10 cellular contexts compared by ENCODE assay signal in genomic region chr2:130154423-130154770, GRCh38. TPM values are rescaled to one million over a fixed set of nuclear protein-coding genes. Genes with fewer than 3 reads are reported as not detected.
DNase-seq lines count a peak whose midpoint lies in the region; ATAC-seq, FAIRE-seq and TF ChIP-seq lines count a peak whose summit lies in the region.
"Not testable (repeated sequence)": the region's sequence is repeated elsewhere in the genome, so short reads cannot be mapped to it uniquely, and the experiment has no call there.
"Had no signal": no experiment of that assay in that cellular context is flagged by ENCODE, and none has a peak within 500 bp of the region (broad histone marks: within the 10 kb centered on the region; RNA-seq: fewer than 3 reads in every experiment).

No MANE protein-coding gene starts in this region.

- not testable (repeated sequence) for H3K4me1 Mint-ChIP-seq in chondrocyte (ENCODE audit: low read depth)
- H3K4me1 Mint-ChIP-seq in stimulated activated memory B cell treated with anti-CD40 and anti-IgM and Interleukin-4, amounts not matched to agents 10 μg/mL and 1 μg/mL and 100 μg/mL, for 72 hours, result peaks cover 31% of the 10 kb centered on the region

- not testable (repeated sequence) for TF ChIP-seq CTCF in K562 (IDR thresholded peaks at IDR 0.05 in 2 of 3, conservative IDR thresholded peaks at IDR 0.05 in 1 of 3; ENCODE audit: insufficient read depth in 2 of 3, low read depth in 1 of 3, low read length in 3 of 3); chondrocyte (IDR thresholded peaks at IDR 0.05); lower lobe of right lung (IDR thresholded peaks at IDR 0.05)

- H3K27ac ChIP-seq in K562 (ENCODE audit: extremely low read depth, low read depth, low read length); lower lobe of right lung: not testable (repeated sequence)

- not testable (repeated sequence) for BruUV-seq in K562 (replicated peaks; lab: Mats Ljungman, UMichigan)

- 88% methylated on average over 3 of the region's 8 CpGs for WGBS in K562 (ENCODE audit: insufficient coverage, low coverage, missing lambda C conversion rate)

- H3K27me3 Mint-ChIP-seq in chondrocyte (ENCODE audit: low read depth); stimulated activated memory B cell treated with anti-CD40 and anti-IgM and Interleukin-4, amounts not matched to agents 10 μg/mL and 1 μg/mL and 100 μg/mL, for 72 hours: not testable (repeated sequence)

- not testable (repeated sequence) for H3K79me2 ChIP-seq in K562 (ENCODE audit: control insufficient read depth, insufficient read depth, low read length)

- not testable (repeated sequence) for H3K4me3 ChIP-seq in K562, lower lobe of right lung

- peaks cover 0 to 19% of the 10 kb centered on the region in 2 experiments; a peak in 3 of 5 replicates for H3K4me1 ChIP-seq in K562 (replicated peaks in 1 of 2; ENCODE audit: control insufficient read depth in 2 of 2, insufficient read depth in 2 of 2, low read length in 2 of 2)
- H3K4me1 ChIP-seq in lower lobe of right lung, result not testable (repeated sequence)

- H3K27me3 ChIP-seq in K562 (ENCODE audit: control insufficient read depth in 2 of 2, insufficient read depth in 2 of 2, low read length in 2 of 2); lower lobe of right lung (ENCODE audit: low read depth): not testable (repeated sequence)

- H3K4me3 Mint-ChIP-seq in chondrocyte (ENCODE audit: unreplicated experiment); stimulated activated memory B cell treated with anti-CD40 and anti-IgM and Interleukin-4, amounts not matched to agents 10 μg/mL and 1 μg/mL and 100 μg/mL, for 72 hours: not testable (repeated sequence)

- intact Hi-C loops in K562 (cut with micrococcal nuclease); lower lobe of right lung (cut with DNase I); sciatic nerve (cut with DNase I): not testable (repeated sequence)

- not testable (repeated sequence) for H3K27ac Mint-ChIP-seq in chondrocyte (ENCODE audit: unreplicated experiment)
- peak overlapping the region; percentile 45 for H3K27ac Mint-ChIP-seq in stimulated activated memory B cell treated with anti-CD40 and anti-IgM and Interleukin-4, amounts not matched to agents 10 μg/mL and 1 μg/mL and 100 μg/mL, for 72 hours

- not testable (repeated sequence) for DNase-seq in K562 (ENCODE audit: extremely low read depth in 1 of 4, low spot score in 3 of 4)
- DNase-seq in chondrocyte (ENCODE audit: low spot score) (peak; percentile 52), lower lobe of right lung (peak; percentile 17), sciatic nerve (ENCODE audit: low spot score) (peak; percentile 34)

- not testable (repeated sequence) for TF ChIP-seq RAD21 in K562 (CRISPR knock-in tag; conservative IDR thresholded peaks at IDR 0.05 in 1 of 2, IDR thresholded peaks at IDR 0.05 in 1 of 2)

- ATAC-seq in K562; lower lobe of right lung; sciatic nerve; stimulated activated memory B cell treated with anti-CD40 and anti-IgM and Interleukin-4, amounts not matched to agents 10 μg/mL and 1 μg/mL and 100 μg/mL, for 72 hours: not testable (repeated sequence)

- TF ChIP-seq POLR2A in K562 (conservative IDR thresholded peaks at IDR 0.05), result not testable (repeated sequence)

- H3K9ac ChIP-seq in K562 (ENCODE audit: insufficient read depth in 1 of 2, low read depth in 2 of 2, low read length in 2 of 2), result not testable (repeated sequence)

- TF ChIP-seq EP300 in K562 (IDR thresholded peaks at IDR 0.05; ENCODE audit: low read length), result not testable (repeated sequence)

- H4K20me1 ChIP-seq in K562 (replicated peaks; ENCODE audit: control insufficient read depth, insufficient read depth, low read length), result not testable (repeated sequence)

- CTCF ChIA-PET in K562 (lab: Yijun Ruan, JAX; ENCODE audit: low intra/inter-chr PET ratio), result not testable (repeated sequence)

- not testable (repeated sequence) for H3K4me2 ChIP-seq in K562 (ENCODE audit: insufficient read depth, low read length)

- H3K36me3 ChIP-seq in K562 (ENCODE audit: control insufficient read depth, insufficient read depth, low read length), result peaks cover 51% of the 10 kb centered on the region; the same call in 1 of the 3 replicates
- peaks cover 53% of the 10 kb centered on the region for H3K36me3 ChIP-seq in lower lobe of right lung

- H3K36me3 Mint-ChIP-seq in chondrocyte (ENCODE audit: low read depth), result not testable (repeated sequence)
- H3K36me3 Mint-ChIP-seq in stimulated activated memory B cell treated with anti-CD40 and anti-IgM and Interleukin-4, amounts not matched to agents 10 μg/mL and 1 μg/mL and 100 μg/mL, for 72 hours, result peaks cover 39% of the 10 kb centered on the region

- not testable (repeated sequence) for H3K9me1 ChIP-seq in K562 (ENCODE audit: control insufficient read depth, insufficient read depth, low read length)

- H2AFZ ChIP-seq in K562 (ENCODE audit: low read depth, low read length), result not testable (repeated sequence)

- peak; percentile 29 for FAIRE-seq in K562 (lab: Jason Lieb, UNC)

- POLR2A ChIA-PET in K562 (lab: Yijun Ruan, JAX), result not testable (repeated sequence)

- not testable (repeated sequence) for H3K9me3 Mint-ChIP-seq in chondrocyte (ENCODE audit: low read depth); stimulated activated memory B cell treated with anti-CD40 and anti-IgM and Interleukin-4, amounts not matched to agents 10 μg/mL and 1 μg/mL and 100 μg/mL, for 72 hours

- in situ Hi-C loops in K562 (cut with MboI), result not testable (repeated sequence)

- not testable (repeated sequence) for H3K9me3 ChIP-seq in K562 (replicated peaks; ENCODE audit: control insufficient read depth, insufficient read depth, low read depth, low read length); lower lobe of right lung

RNA-seq across cellular contexts. Expression of gene CCDC74B, which starts 9.5 kb away (rescaled TPM):
- 4.0 and 15.6 TPM in 2 replicates for total RNA-seq in K562 (2011; cell fraction: chromatin; rRNA removed; ENCODE audit: low replicate concordance)
- total RNA-seq in K562 (2011; cell fraction: nucleolus; rRNA removed), result 8.2 and 11.2 TPM in 2 replicates
- 6.4 and 6.6 TPM in 2 replicates for total RNA-seq in K562 (2011; cell fraction: nucleoplasm; rRNA removed)
- total RNA-seq in K562 (2014; rRNA removed) (0.59 and 0.65 TPM in 2 replicates), K562 (2014; rRNA removed; fragmentation: Illumina TruSeq; extraction: Trizol) (0.11 and 0.19 TPM in 2 replicates), K562 (2015; rRNA removed; fragmentation: Illumina TruSeq; extraction: Trizol) (0.25 and 0.57 TPM in 2 replicates), K562 (2021) (1.0 and 1.4 TPM in 2 replicates), chondrocyte (1.0 to 3.0 TPM (median 1.2 TPM) in 3 replicates), lower lobe of right lung (7.2 TPM), sciatic nerve (7.5 TPM)
- polyA plus RNA-seq in K562 (2011; rRNA removed) (1.2 and 2.1 TPM in 2 replicates), K562 (2014; fragmentation: Illumina TruSeq; extraction: Trizol) (0.28 and 0.45 TPM in 2 replicates), K562 (2014; fragmentation: Nextera tagmentation; extraction: Ambion mirVana) (under 1 TPM in 1 of 2 experiments, not detected in 1; 0.04 TPM), K562 (2014; rRNA removed) (1.5 and 1.6 TPM in 2 replicates)
- polyA plus RNA-seq in K562 (2011; cell fraction: cytosol; rRNA removed), result 0.68 and 1.6 TPM in 2 replicates
- polyA plus RNA-seq in K562 (2011; cell fraction: nucleus; rRNA removed), result 16.4 and 25.1 TPM in 2 replicates
- 2.9 and 6.0 TPM in 2 replicates for polyA plus RNA-seq in K562 (2012)
- 0.18 and 0.42 TPM in 2 replicates for polyA minus RNA-seq in K562 (2011; rRNA and poly(A)+ RNA removed)
- polyA minus RNA-seq in K562 (2011; cell fraction: cytosol; rRNA and poly(A)+ RNA removed), result 0.36 TPM in 1 of 2 replicates, not detected in the other
- polyA minus RNA-seq in K562 (2011; cell fraction: nucleus; rRNA and poly(A)+ RNA removed), result 1.9 TPM in 2 replicates

RNA-seq across cellular contexts. Expression of gene POTEF, which starts 25.4 kb away (rescaled TPM):
- 6.4 and 10.3 TPM in 2 replicates for total RNA-seq in K562 (2011; cell fraction: chromatin; rRNA removed; ENCODE audit: low replicate concordance)
- 5.8 and 8.0 TPM in 2 replicates for total RNA-seq in K562 (2011; cell fraction: nucleolus; rRNA removed)
- 4.4 and 6.6 TPM in 2 replicates for total RNA-seq in K562 (2011; cell fraction: nucleoplasm; rRNA removed)
- total RNA-seq in K562 (2014; rRNA removed) (0.23 and 0.33 TPM in 2 replicates), K562 (2014; rRNA removed; fragmentation: Illumina TruSeq; extraction: Trizol) (0.38 and 0.51 TPM in 2 replicates), K562 (2015; rRNA removed; fragmentation: Illumina TruSeq; extraction: Trizol) (0.33 and 0.41 TPM in 2 replicates), K562 (2021) (2.1 and 2.2 TPM in 2 replicates), chondrocyte (8.4 TPM in 2 of 3 replicates, not detected in the other), lower lobe of right lung (not detected), sciatic nerve (2.0 TPM)
- polyA plus RNA-seq in K562 (2011; rRNA removed) (0.09 and 0.15 TPM in 2 replicates), K562 (2014; fragmentation: Illumina TruSeq; extraction: Trizol) (0.25 and 0.26 TPM in 2 replicates), K562 (2014; fragmentation: Nextera tagmentation; extraction: Ambion mirVana) (under 1 TPM in 1 of 2 experiments, not detected in 1; 0.04 TPM), K562 (2014; rRNA removed) (0.18 and 0.28 TPM in 2 replicates)
- 0.06 and 0.09 TPM in 2 replicates for polyA plus RNA-seq in K562 (2011; cell fraction: cytosol; rRNA removed)
- polyA plus RNA-seq in K562 (2011; cell fraction: nucleus; rRNA removed), result 0.90 and 2.3 TPM in 2 replicates
- 0.10 and 0.24 TPM in 2 replicates for polyA plus RNA-seq in K562 (2012)
- polyA minus RNA-seq in K562 (2011; rRNA and poly(A)+ RNA removed), result 0.57 and 0.74 TPM in 2 replicates
- 0.36 TPM in 1 of 2 replicates, not detected in the other for polyA minus RNA-seq in K562 (2011; cell fraction: cytosol; rRNA and poly(A)+ RNA removed)
- 4.0 and 4.8 TPM in 2 replicates for polyA minus RNA-seq in K562 (2011; cell fraction: nucleus; rRNA and poly(A)+ RNA removed)
- total RNA-seq: A673; Calu3; CD4-positive, alpha-beta T cell; CD8-positive, alpha-beta T cell had no signal
- polyA plus RNA-seq: AG04450 had no signal

RNA-seq across cellular contexts. Expression of gene SMPD4, which starts 27.0 kb away (rescaled TPM):
- 91.3 and 261 TPM in 2 replicates for total RNA-seq in K562 (2011; cell fraction: chromatin; rRNA removed; ENCODE audit: low replicate concordance)
- total RNA-seq in K562 (2011; cell fraction: nucleolus; rRNA removed), result 155 and 168 TPM in 2 replicates
- total RNA-seq in K562 (2011; cell fraction: nucleoplasm; rRNA removed), result 102 and 110 TPM in 2 replicates
- 46.6 and 61.6 TPM in 2 replicates for total RNA-seq in K562 (2014; rRNA removed)
- 25.7 and 26.0 TPM in 2 replicates for total RNA-seq in K562 (2014; rRNA removed; fragmentation: Illumina TruSeq; extraction: Trizol)
- total RNA-seq in K562 (2015; rRNA removed; fragmentation: Illumina TruSeq; extraction: Trizol), result 35.7 and 39.6 TPM in 2 replicates
- 108 and 123 TPM in 2 replicates for total RNA-seq in K562 (2021)
- polyA plus RNA-seq in K562 (2011; rRNA removed), result 33.4 and 80.6 TPM in 2 replicates
- polyA plus RNA-seq in K562 (2011; cell fraction: cytosol; rRNA removed), result 38.3 and 60.1 TPM in 2 replicates
- polyA plus RNA-seq in K562 (2011; cell fraction: nucleus; rRNA removed), result 258 and 368 TPM in 2 replicates
- polyA plus RNA-seq in K562 (2012), result 62.6 and 64.0 TPM in 2 replicates
- polyA plus RNA-seq in K562 (2014; fragmentation: Illumina TruSeq; extraction: Trizol), result 79.3 and 102 TPM in 2 replicates
- polyA plus RNA-seq in K562 (2014; fragmentation: Nextera tagmentation; extraction: Ambion mirVana), result 1 to 10 TPM; 7.5 to 8.8 TPM
- polyA plus RNA-seq in K562 (2014; rRNA removed), result 65.1 and 71.4 TPM in 2 replicates
- polyA minus RNA-seq in K562 (2011; rRNA and poly(A)+ RNA removed), result 26.6 and 35.5 TPM in 2 replicates
- 63.5 and 85.1 TPM in 2 replicates for polyA minus RNA-seq in K562 (2011; cell fraction: cytosol; rRNA and poly(A)+ RNA removed)
- polyA minus RNA-seq in K562 (2011; cell fraction: nucleus; rRNA and poly(A)+ RNA removed), result 80.4 and 94.5 TPM in 2 replicates
- total RNA-seq in chondrocyte, result 50.7 to 67.1 TPM (median 58.3 TPM) in 3 replicates
- 35.7 TPM for total RNA-seq in lower lobe of right lung
- total RNA-seq in sciatic nerve, result 40.4 TPM

RNA-seq across cellular contexts. Expression of gene MZT2B, which starts 27.7 kb away (rescaled TPM):
- total RNA-seq in K562 (2011; cell fraction: chromatin; rRNA removed; ENCODE audit: low replicate concordance), result 10.2 and 28.9 TPM in 2 replicates
- 71.5 and 79.0 TPM in 2 replicates for total RNA-seq in K562 (2011; cell fraction: nucleolus; rRNA removed)
- total RNA-seq in K562 (2011; cell fraction: nucleoplasm; rRNA removed), result 32.1 and 38.3 TPM in 2 replicates
- total RNA-seq in K562 (2014; rRNA removed) (435 and 624 TPM in 2 replicates), K562 (2014; rRNA removed; fragmentation: Illumina TruSeq; extraction: Trizol) (15.9 and 19.3 TPM in 2 replicates), K562 (2015; rRNA removed; fragmentation: Illumina TruSeq; extraction: Trizol) (102 and 115 TPM in 2 replicates), K562 (2021) (379 and 394 TPM in 2 replicates), chondrocyte (255 to 269 TPM (median 260 TPM) in 3 replicates), lower lobe of right lung (125 TPM), sciatic nerve (168 TPM)
- polyA plus RNA-seq in K562 (2011; rRNA removed) (114 and 170 TPM in 2 replicates), K562 (2014; fragmentation: Illumina TruSeq; extraction: Trizol) (12.5 and 57.0 TPM in 2 replicates), K562 (2014; fragmentation: Nextera tagmentation; extraction: Ambion mirVana) (1 to 10 TPM; 5.1 to 9.3 TPM), K562 (2014; rRNA removed) (321 and 383 TPM in 2 replicates)
- polyA plus RNA-seq in K562 (2011; cell fraction: cytosol; rRNA removed), result 101 and 352 TPM in 2 replicates
- 57.8 and 72.4 TPM in 2 replicates for polyA plus RNA-seq in K562 (2011; cell fraction: nucleus; rRNA removed)
- polyA plus RNA-seq in K562 (2012), result 267 and 316 TPM in 2 replicates
- 3.0 and 3.9 TPM in 2 replicates for polyA minus RNA-seq in K562 (2011; rRNA and poly(A)+ RNA removed)
- polyA minus RNA-seq in K562 (2011; cell fraction: cytosol; rRNA and poly(A)+ RNA removed), result 41.0 and 73.4 TPM in 2 replicates
- polyA minus RNA-seq in K562 (2011; cell fraction: nucleus; rRNA and poly(A)+ RNA removed), result 24.0 and 37.5 TPM in 2 replicates

RNA-seq across cellular contexts. Expression of gene TUBA3E, which starts 43.8 kb away (rescaled TPM):
- not detected in 2 replicates for total RNA-seq in K562 (2011; cell fraction: chromatin; rRNA removed; ENCODE audit: low replicate concordance)
- total RNA-seq in K562 (2011; cell fraction: nucleolus; rRNA removed), result not detected in 2 replicates
- total RNA-seq in K562 (2011; cell fraction: nucleoplasm; rRNA removed), result not detected in 2 replicates
- total RNA-seq in K562 (2014; rRNA removed) (0.14 and 0.41 TPM in 2 replicates), K562 (2014; rRNA removed; fragmentation: Illumina TruSeq; extraction: Trizol) (0.10 TPM in 1 of 2 replicates, not detected in the other), K562 (2015; rRNA removed; fragmentation: Illumina TruSeq; extraction: Trizol) (0.15 and 0.25 TPM in 2 replicates), K562 (2021) (not detected in 2 replicates), chondrocyte (not detected in 3 replicates), lower lobe of right lung (not detected), sciatic nerve (not detected)
- polyA plus RNA-seq in K562 (2011; rRNA removed) (0.11 and 0.26 TPM in 2 replicates), K562 (2014; fragmentation: Illumina TruSeq; extraction: Trizol) (0.22 and 0.30 TPM in 2 replicates), K562 (2014; fragmentation: Nextera tagmentation; extraction: Ambion mirVana) (under 1 TPM in 1 of 2 experiments, not detected in 1; 0.13 TPM), K562 (2014; rRNA removed) (0.09 and 0.12 TPM in 2 replicates)
- polyA plus RNA-seq in K562 (2011; cell fraction: cytosol; rRNA removed), result 0.34 and 0.48 TPM in 2 replicates
- polyA plus RNA-seq in K562 (2011; cell fraction: nucleus; rRNA removed), result 0.34 and 0.37 TPM in 2 replicates
- 0.06 and 0.09 TPM in 2 replicates for polyA plus RNA-seq in K562 (2012)
- 0.14 TPM in 1 of 2 replicates, not detected in the other for polyA minus RNA-seq in K562 (2011; rRNA and poly(A)+ RNA removed)
- not detected in 2 replicates for polyA minus RNA-seq in K562 (2011; cell fraction: cytosol; rRNA and poly(A)+ RNA removed)
- not detected in 2 replicates for polyA minus RNA-seq in K562 (2011; cell fraction: nucleus; rRNA and poly(A)+ RNA removed)
- total RNA-seq: A673; Calu3; CD4-positive, alpha-beta T cell; CD8-positive, alpha-beta T cell had no signal
- polyA plus RNA-seq: AG04450 had no signal
